ENCODE assay signal across 18 cellular contexts in genomic region chr21:31922881-31923280, GRCh38. TPM values are rescaled to one million over a fixed set of nuclear protein-coding genes. Genes with fewer than 3 reads are reported as not detected.
"Had no signal": no experiment of that assay in that cellular context is flagged by ENCODE, and none has a peak within 500 bp of the region (broad histone marks: within the 10 kb centered on the region; RNA-seq: fewer than 3 reads in every experiment).

No MANE protein-coding gene starts in this region.

- H3K9me3 ChIP-seq: tibial artery, uterus had no signal

- H3K27ac ChIP-seq: brain microvascular endothelial cell, coronary artery, esophagus muscularis mucosa, heart right ventricle, tibial artery, uterus had no signal

- H3K27me3 ChIP-seq: brain microvascular endothelial cell, esophagus muscularis mucosa, heart right ventricle, tibial artery, uterus had no signal

- DNase-seq: activated CD4-positive, alpha-beta T cell treated with anti-CD3 and anti-CD28 coated beads, Interleukin-2, amount 50 U/mL, for 4 hours; activated effector memory CD4-positive, alpha-beta T cell treated with anti-CD3 and anti-CD28 coated beads, Interleukin-2, amount 50 U/mL, for 16 hours; activated naive CD4-positive, alpha-beta T cell treated with anti-CD3 and anti-CD28 coated beads, Interleukin-2, amount 50 U/mL, for 16 hours; activated T-cell treated with anti-CD3 and anti-CD28 coated beads, Interleukin-2, amount 50 U/mL, for 72 hours; aorta; brain microvascular endothelial cell; heart right ventricle; immature natural killer cell; mesenchymal stem cell; natural killer cell; stimulated activated CD4-positive, alpha-beta T cell treated with anti-CD3 and anti-CD28 coated beads, Interleukin-12 subunit alpha, Interleukin-12 subunit beta, amount 100 ng/mL, for 4 hours; stimulated activated CD4-positive, alpha-beta T cell treated with anti-CD3 and anti-CD28 coated beads, Interleukin-1b, Interleukin-23, amount 100 ng/mL, for 48 hours; stimulated activated naive CD4-positive, alpha-beta T cell treated with Interleukin-2 at 50 U/mL for 16 hours; substantia nigra; tibial artery; uterus had no signal

- H3K36me3 ChIP-seq: brain microvascular endothelial cell, esophagus muscularis mucosa, heart right ventricle, tibial artery, uterus had no signal

- H3K4me1 ChIP-seq: heart right ventricle, tibial artery, uterus had no signal

- H3K4me3 ChIP-seq: coronary artery, esophagus muscularis mucosa, heart right ventricle, tibial artery, uterus had no signal

RNA-seq across cellular contexts. Expression of gene HUNK, which starts 50.1 kb away (rescaled TPM):
- total RNA-seq: natural killer cell had no signal
- polyA plus RNA-seq: immature natural killer cell had no signal
